ENCODE assay signal across 13 cellular contexts in the genomic region with DNA sequence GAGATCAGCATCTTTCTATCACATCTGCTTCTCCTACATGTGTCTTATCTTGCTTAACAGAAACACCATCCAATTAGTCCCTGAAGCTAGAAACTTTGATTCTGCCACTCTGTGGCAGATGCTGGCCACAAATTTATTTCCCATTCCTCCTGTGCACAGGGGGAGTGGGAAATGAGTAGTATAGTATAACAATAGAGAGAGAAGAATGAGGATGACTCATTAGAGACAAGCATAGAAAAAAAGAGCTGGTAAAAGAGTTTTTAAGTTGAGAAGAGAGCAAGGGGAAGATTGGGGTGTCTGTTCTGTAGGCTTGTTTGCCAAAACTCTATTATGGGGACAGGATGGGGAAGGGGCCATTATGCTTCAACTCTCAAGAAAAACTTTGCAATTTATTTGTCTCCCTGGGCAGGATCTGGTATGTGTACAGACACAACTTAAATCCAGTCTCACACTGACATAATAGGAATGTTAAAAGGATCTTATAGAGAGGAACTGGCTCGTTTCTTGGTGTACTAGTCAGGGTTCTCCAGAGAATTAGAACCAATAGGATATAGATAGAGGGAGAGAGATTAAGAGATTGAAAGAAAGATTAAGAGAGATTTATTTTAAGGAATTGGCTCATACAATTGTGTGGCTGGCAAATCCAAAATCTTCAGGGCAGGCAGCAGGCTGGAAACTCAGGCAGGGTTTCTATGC.
DNase-seq lines count a peak whose midpoint lies in the region; ATAC-seq, FAIRE-seq and TF ChIP-seq lines count a peak whose summit lies in the region.
"Had no signal": no experiment of that assay in that cellular context is flagged by ENCODE, and none has a peak within 500 bp of the region (broad histone marks: within the 10 kb centered on the region; RNA-seq: fewer than 3 reads in every experiment).

No MANE protein-coding gene starts in this region.

- peak; percentile 61 for DNase-seq in Daoy (ENCODE audit: low read depth)
- DNase-seq in LHCN-M2 (ENCODE audit: low read depth) = peak; percentile 51
- no peak for DNase-seq in K562 (ENCODE audit: extremely low read depth in 1 of 4, low spot score in 3 of 4)
- DNase-seq in lung microvascular endothelial cell (ENCODE audit: low read depth in 2 of 2) = peak; percentile 41 to 86
- DNase-seq in NCI-H345 treated with DMSO at 0.1 percent for 48 hours (lab: John Stamatoyannopoulos, UW; ENCODE audit: unreplicated experiment) = no peak
- no peak for DNase-seq in esophagus squamous epithelium (lab: John Stamatoyannopoulos, UW)
- no peak for DNase-seq in NCI-H2029 (lab: John Stamatoyannopoulos, UW)
- no peak for DNase-seq in stimulated activated naive CD4-positive, alpha-beta T cell treated with Interleukin-2 at 50 U/mL for 16 hours (lab: John Stamatoyannopoulos, UW)
- DNase-seq: activated CD4-positive, alpha-beta T cell treated with anti-CD3 and anti-CD28 coated beads, Interleukin-2, amount 10 ng/mL, durations not matched to agents 24 days and 14 days; CD4-positive, alpha-beta T cell; NCI-H2081 treated with DMSO at 0.1 percent for 48 hours; testis had no signal

- WGBS in K562 (ENCODE audit: insufficient coverage, low coverage, missing lambda C conversion rate) = 0% methylated on average over 1 of the region's 1 CpG
- WGBS in esophagus squamous epithelium, 2 donors = 5 to 13% methylated on average over 1 of the region's 1 CpG

- CTCF ChIA-PET in K562 (lab: Yijun Ruan, JAX; ENCODE audit: low intra/inter-chr PET ratio) = no interaction called here

- no peak for TF ChIP-seq RAD21 in K562 (CRISPR knock-in tag; conservative IDR thresholded peaks at IDR 0.05 in 1 of 2, IDR thresholded peaks at IDR 0.05 in 1 of 2)

- no peak overlapping the region for H3K9ac ChIP-seq in K562 (ENCODE audit: insufficient read depth in 1 of 2, low read depth in 2 of 2, low read length in 2 of 2)

- H3K27ac ChIP-seq in K562 (ENCODE audit: extremely low read depth, low read depth, low read length) (no peak overlapping the region), esophagus squamous epithelium (no peak overlapping the region)
- H3K27ac ChIP-seq: testis had no signal

- in situ Hi-C loops in K562 (cut with MboI) = no loop called here

- H3K4me3 ChIP-seq in K562 (no peak overlapping the region), esophagus squamous epithelium (no peak overlapping the region)
- H3K4me3 ChIP-seq: lung, testis had no signal

- H3K27me3 ChIP-seq in K562 (ENCODE audit: control insufficient read depth in 2 of 2, insufficient read depth in 2 of 2, low read length in 2 of 2) = peaks cover 2 to 19% of the 10 kb centered on the region in 2 experiments; a peak in 3 of 5 replicates
- H3K27me3 ChIP-seq in esophagus squamous epithelium = peaks cover 0 to 66% (median 0%) of the 10 kb centered on the region in 4 donors
- H3K27me3 ChIP-seq: testis had no signal

- no peak for FAIRE-seq in K562 (lab: Jason Lieb, UNC)

- POLR2A ChIA-PET in K562 (lab: Yijun Ruan, JAX) = no interaction called here

- intact Hi-C loops in K562 (cut with micrococcal nuclease) = no loop called here
- intact Hi-C loops in esophagus squamous epithelium (cut with DNase I) = no loop called here

- BruUV-seq in K562 (replicated peaks; lab: Mats Ljungman, UMichigan) = no TSS peak

- no peak for TF ChIP-seq EP300 in K562 (IDR thresholded peaks at IDR 0.05; ENCODE audit: low read length)

- no peak for TF ChIP-seq POLR2A in K562 (conservative IDR thresholded peaks at IDR 0.05)
- no peak for TF ChIP-seq POLR2A in esophagus squamous epithelium (IDR thresholded peaks at IDR 0.05)

- TF ChIP-seq CTCF in K562 (IDR thresholded peaks at IDR 0.05 in 2 of 3, conservative IDR thresholded peaks at IDR 0.05 in 1 of 3; ENCODE audit: insufficient read depth in 2 of 3, low read depth in 1 of 3, low read length in 3 of 3) (no peak), esophagus squamous epithelium (IDR thresholded peaks at IDR 0.05) (no peak)

- H4K20me1 ChIP-seq in K562 (replicated peaks; ENCODE audit: control insufficient read depth, insufficient read depth, low read length) = no peaks in the 10 kb centered on the region

- H3K4me2 ChIP-seq in K562 (ENCODE audit: insufficient read depth, low read length) = no peak overlapping the region

- no peaks in the 10 kb centered on the region for H3K36me3 ChIP-seq in K562 (ENCODE audit: control insufficient read depth, insufficient read depth, low read length)
- H3K36me3 ChIP-seq in esophagus squamous epithelium = no peaks in the 10 kb centered on the region

- H3K4me1 ChIP-seq in K562 (replicated peaks in 1 of 2; ENCODE audit: control insufficient read depth in 2 of 2, insufficient read depth in 2 of 2, low read length in 2 of 2) (no peaks in the 10 kb centered on the region), esophagus squamous epithelium (peaks cover 0 to 24% (median 0%) of the 10 kb centered on the region in 3 donors)

- ATAC-seq in K562 = no peak

- no peaks in the 10 kb centered on the region for H3K9me1 ChIP-seq in K562 (ENCODE audit: control insufficient read depth, insufficient read depth, low read length)

- no peak overlapping the region for H2AFZ ChIP-seq in K562 (ENCODE audit: low read depth, low read length)

- no peaks in the 10 kb centered on the region for H3K79me2 ChIP-seq in K562 (ENCODE audit: control insufficient read depth, insufficient read depth, low read length)

- H3K9me3 ChIP-seq in K562 (replicated peaks; ENCODE audit: control insufficient read depth, insufficient read depth, low read depth, low read length) (no peaks in the 10 kb centered on the region), esophagus squamous epithelium (no peaks in the 10 kb centered on the region)
- H3K9me3 ChIP-seq: testis had no signal

TF ChIP-seq in K562, 482 proteins besides CTCF, POLR2A, EP300 and RAD21:
- TF ChIP-seq CBFA2T3 (IDR thresholded peaks at IDR 0.05) = peak; percentile 42; the same call in 1 of the 2 replicates
- TF ChIP-seq, protein P1, sequence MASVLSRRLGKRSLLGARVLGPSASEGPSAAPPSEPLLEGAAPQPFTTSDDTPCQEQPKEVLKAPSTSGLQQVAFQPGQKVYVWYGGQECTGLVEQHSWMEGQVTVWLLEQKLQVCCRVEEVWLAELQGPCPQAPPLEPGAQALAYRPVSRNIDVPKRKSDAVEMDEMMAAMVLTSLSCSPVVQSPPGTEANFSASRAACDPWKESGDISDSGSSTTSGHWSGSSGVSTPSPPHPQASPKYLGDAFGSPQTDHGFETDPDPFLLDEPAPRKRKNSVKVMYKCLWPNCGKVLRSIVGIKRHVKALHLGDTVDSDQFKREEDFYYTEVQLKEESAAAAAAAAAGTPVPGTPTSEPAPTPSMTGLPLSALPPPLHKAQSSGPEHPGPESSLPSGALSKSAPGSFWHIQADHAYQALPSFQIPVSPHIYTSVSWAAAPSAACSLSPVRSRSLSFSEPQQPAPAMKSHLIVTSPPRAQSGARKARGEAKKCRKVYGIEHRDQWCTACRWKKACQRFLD (CRISPR knock-in tag; IDR thresholded peaks at IDR 0.05) = no peak

Comparison
In these comparisons a context has a peak if more than half of its experiments do, and no peak if none do; other contexts are left out.
1. DNase-seq: peak in Daoy (single experiment), LHCN-M2 (single experiment) and lung microvascular endothelial cell (2 of 2); none in K562 (0 of 4), NCI-H345 treated with DMSO at 0.1 percent for 48 hours (single experiment), esophagus squamous epithelium (single experiment), NCI-H2029 (single experiment) and stimulated activated naive CD4-positive, alpha-beta T cell treated with Interleukin-2 at 50 U/mL for 16 hours (single experiment).